ENCODE assay signal across 1 cellular context in genomic region chr21:46636181-46636512, GRCh38.
TF ChIP-seq lines count a peak whose summit lies in the region.

No MANE protein-coding gene starts in this region.

TF ChIP-seq in HepG2, 621 proteins besides CTCF, POLR2A, EP300 and RAD21:
- TF ChIP-seq AHDC1 (CRISPR knock-in tag; IDR thresholded peaks at IDR 0.05; ENCODE audit: borderline replicate concordance) (no peak), ZNF564 (CRISPR knock-in tag; IDR thresholded peaks at IDR 0.05) (peak; percentile 43; the same call in 1 of the 2 replicates), ZNF224 (CRISPR knock-in tag; IDR thresholded peaks at IDR 0.05) (0 out of 2 replicates have a peak, but pooled peaks have one; percentile 5), ZFX (CRISPR knock-in tag; IDR thresholded peaks at IDR 0.05; ENCODE audit: low read depth) (peak; percentile 16; the same call in 1 of the 2 replicates), ZNF709 (CRISPR knock-in tag; IDR thresholded peaks at IDR 0.05) (0 out of 2 replicates have a peak, but pooled peaks have one; percentile 10), ZNF891 (CRISPR knock-in tag; IDR thresholded peaks at IDR 0.05) (0 out of 2 replicates have a peak, but pooled peaks have one; percentile 3), CBX2 (IDR thresholded peaks at IDR 0.05; ENCODE audit: low read depth, low read length) (no peak), CBX2 (CRISPR knock-in tag; IDR thresholded peaks at IDR 0.05; ENCODE audit: low read depth) (no peak), KDM5A (IDR thresholded peaks at IDR 0.05; ENCODE audit: borderline replicate concordance, low read length) (peak; percentile 52; the same call in 1 of the 2 replicates), PHF20 (CRISPR knock-in tag; IDR thresholded peaks at IDR 0.05) (no peak), POLR2G (IDR thresholded peaks at IDR 0.05; ENCODE audit: low read depth, low read length) (no peak), ZNF556 (CRISPR knock-in tag; IDR thresholded peaks at IDR 0.05; ENCODE audit: borderline replicate concordance) (no peak)
